In genomic region chr1:163337631-163338030, GRCh38 we compare ENCODE assay signal across 17 cellular contexts.
"Had no signal": no experiment of that assay in that cellular context is flagged by ENCODE, and none has a peak within 500 bp of the region (broad histone marks: within the 10 kb centered on the region; RNA-seq: fewer than 3 reads in every experiment).

No MANE protein-coding gene starts in this region.

- H3K4me2 ChIP-seq: neural progenitor cell had no signal

- H2AFZ ChIP-seq: neural progenitor cell had no signal

- H3K9me3 Mint-ChIP-seq: neural progenitor cell had no signal

- H3K27me3 ChIP-seq: esophagus muscularis mucosa, gastroesophageal sphincter, neural progenitor cell, ovary, sigmoid colon had no signal

- H3K4me3 Mint-ChIP-seq: activated naive CD8-positive, alpha-beta T cell treated with anti-CD3 and anti-CD28 coated beads, Interleukin-2, amount 50 U/mL, for 24 hours; naive B cell; neural progenitor cell; stimulated activated naive CD8-positive, alpha-beta T cell treated with anti-CD3 and anti-CD28 coated beads, Interleukin-15, amount 100 ng/mL, for 72 hours; T-helper 2 cell treated with Interferon-gamma antibody and Interleukin-4, amounts not matched to agents 5 μg/mL and 100 μg/mL, for 36 hours had no signal

- H3K36me3 ChIP-seq: esophagus muscularis mucosa, gastroesophageal sphincter, ovary, sigmoid colon had no signal

- H3K4me1 ChIP-seq: esophagus muscularis mucosa, gastroesophageal sphincter, neural progenitor cell, sigmoid colon had no signal

- H3K9me3 ChIP-seq: esophagus muscularis mucosa, gastroesophageal sphincter, ovary, sigmoid colon had no signal

- H3K4me3 ChIP-seq: coronary artery, esophagus muscularis mucosa, gastroesophageal sphincter, neural progenitor cell, ovary, sigmoid colon had no signal

- ATAC-seq: activated CD4-positive, CD25-positive, alpha-beta regulatory T cell treated with anti-CD3 and anti-CD28 coated beads, Interleukin-2, amount 50 U/mL, for 24 hours; activated naive CD8-positive, alpha-beta T cell treated with anti-CD3 and anti-CD28 coated beads, Interleukin-2, amount 50 U/mL, for 24 hours; gastroesophageal sphincter; stimulated activated naive CD8-positive, alpha-beta T cell treated with anti-CD3 and anti-CD28 coated beads, Interleukin-15, amount 100 ng/mL, for 72 hours had no signal

- H3K27ac ChIP-seq: coronary artery, esophagus muscularis mucosa, gastroesophageal sphincter, neural progenitor cell, ovary, sigmoid colon had no signal

- H3K27me3 Mint-ChIP-seq: activated naive CD8-positive, alpha-beta T cell treated with anti-CD3 and anti-CD28 coated beads, Interleukin-2, amount 50 U/mL, for 24 hours; naive B cell; stimulated activated naive CD8-positive, alpha-beta T cell treated with anti-CD3 and anti-CD28 coated beads, Interleukin-15, amount 100 ng/mL, for 72 hours had no signal

- DNase-seq: activated naive CD4-positive, alpha-beta T cell treated with Interleukin-2 at 50 U/mL for 16 hours; activated naive CD8-positive, alpha-beta T cell treated with anti-CD3 and anti-CD28 coated beads, Interleukin-2, amount 50 U/mL, for 24 hours; activated T-cell treated with anti-CD3 and anti-CD28 coated beads for 4 hours; central memory CD4-positive, alpha-beta T cell; islet precursor cell; mammary epithelial cell; naive B cell; ovary; sigmoid colon; stimulated activated CD4-positive, alpha-beta T cell treated with anti-CD3 and anti-CD28 coated beads, Interleukin-1b, Interleukin-23, amount 100 ng/mL, for 48 hours; stimulated activated naive CD8-positive, alpha-beta T cell treated with anti-CD3 and anti-CD28 coated beads, Interleukin-15, amount 100 ng/mL, for 72 hours had no signal

- H3K27ac Mint-ChIP-seq: activated naive CD8-positive, alpha-beta T cell treated with anti-CD3 and anti-CD28 coated beads, Interleukin-2, amount 50 U/mL, for 24 hours; naive B cell; neural progenitor cell; T-helper 2 cell treated with Interferon-gamma antibody and Interleukin-4, amounts not matched to agents 5 μg/mL and 100 μg/mL, for 36 hours had no signal

- H3K4me1 Mint-ChIP-seq: activated naive CD8-positive, alpha-beta T cell treated with anti-CD3 and anti-CD28 coated beads, Interleukin-2, amount 50 U/mL, for 24 hours; naive B cell; neural progenitor cell; stimulated activated naive CD8-positive, alpha-beta T cell treated with anti-CD3 and anti-CD28 coated beads, Interleukin-15, amount 100 ng/mL, for 72 hours had no signal

- H3K9ac ChIP-seq: neural progenitor cell had no signal
